ENCODE assay signal across 11 cellular contexts in genomic region chr1:62285984-62286481, GRCh38. TPM values are rescaled to one million over a fixed set of nuclear protein-coding genes. Genes with fewer than 3 reads are reported as not detected.
DNase-seq lines count a peak whose midpoint lies in the region; ATAC-seq, FAIRE-seq and TF ChIP-seq lines count a peak whose summit lies in the region.
"Had no signal": no experiment of that assay in that cellular context is flagged by ENCODE, and none has a peak within 500 bp of the region (broad histone marks: within the 10 kb centered on the region; RNA-seq: fewer than 3 reads in every experiment).

No MANE protein-coding gene starts in this region.

- peak overlapping the region; percentile 73 for H3K4me3 Mint-ChIP-seq in glutamatergic neuron (ENCODE audit: unreplicated experiment)
- no peak overlapping the region for H3K4me3 Mint-ChIP-seq in activated T-helper 1 cell treated with anti-CD3 and anti-CD28 coated beads, Interleukin-12 subunit alpha, Interleukin-12 subunit beta, Interleukin-2, Interleukin-4 antibody, amounts not matched to agents 30 ng/mL and 10 ng/mL and 1 ng/mL, durations not matched to agents 14 hours and 24 hours and 36 hours
- H3K4me3 Mint-ChIP-seq: activated CD4-positive, alpha-beta T cell treated with anti-CD3 and anti-CD28 coated beads for 36 hours; stimulated activated memory B cell treated with anti-CD40 and anti-IgM and Interleukin-4, amounts not matched to agents 10 μg/mL and 1 μg/mL and 100 μg/mL, for 72 hours had no signal

- H3K36me3 Mint-ChIP-seq in glutamatergic neuron (ENCODE audit: unreplicated experiment): peaks cover under 1% of the 10 kb centered on the region
- H3K36me3 Mint-ChIP-seq in activated T-helper 1 cell treated with anti-CD3 and anti-CD28 coated beads, Interleukin-12 subunit alpha, Interleukin-12 subunit beta, Interleukin-2, Interleukin-4 antibody, amounts not matched to agents 30 ng/mL and 10 ng/mL and 1 ng/mL, durations not matched to agents 14 hours and 24 hours and 36 hours (ENCODE audit: low read depth): no peaks in the 10 kb centered on the region
- H3K36me3 Mint-ChIP-seq: stimulated activated memory B cell treated with anti-CD40 and anti-IgM and Interleukin-4, amounts not matched to agents 10 μg/mL and 1 μg/mL and 100 μg/mL, for 72 hours had no signal

- H3K4me2 ChIP-seq in PC-3 (ENCODE audit: low read length): peak overlapping the region; percentile 85
- H3K4me2 ChIP-seq: SK-N-SH had no signal

- intact Hi-C loops in PC-3 (cut with micrococcal nuclease): no loop called here
- intact Hi-C loops in pancreas (cut with DNase I): no loop called here
- intact Hi-C loops in activated T-helper 1 cell treated with anti-CD3 and anti-CD28 coated beads, Interleukin-12 subunit alpha, Interleukin-12 subunit beta, Interleukin-2, Interleukin-4 antibody, amounts not matched to agents 30 ng/mL and 10 ng/mL and 1 ng/mL, durations not matched to agents 14 hours and 24 hours and 36 hours (cut with micrococcal nuclease): no loop called here

- H3K4me1 Mint-ChIP-seq in glutamatergic neuron (ENCODE audit: low read depth, unreplicated experiment): peaks cover 10% of the 10 kb centered on the region
- H3K4me1 Mint-ChIP-seq in activated T-helper 1 cell treated with anti-CD3 and anti-CD28 coated beads, Interleukin-12 subunit alpha, Interleukin-12 subunit beta, Interleukin-2, Interleukin-4 antibody, amounts not matched to agents 30 ng/mL and 10 ng/mL and 1 ng/mL, durations not matched to agents 14 hours and 24 hours and 36 hours (ENCODE audit: low read depth): no peaks in the 10 kb centered on the region
- H3K4me1 Mint-ChIP-seq: activated CD4-positive, alpha-beta T cell treated with anti-CD3 and anti-CD28 coated beads for 36 hours; stimulated activated memory B cell treated with anti-CD40 and anti-IgM and Interleukin-4, amounts not matched to agents 10 μg/mL and 1 μg/mL and 100 μg/mL, for 72 hours had no signal

- FAIRE-seq in pancreas (lab: Jason Lieb, UNC): no peak

- no peaks in the 10 kb centered on the region for H4K20me1 ChIP-seq in PC-3 (ENCODE audit: low read length)

- H3K27ac ChIP-seq in PC-3 (ENCODE audit: low read length) (no peak overlapping the region), pancreas (peak overlapping the region; percentile 16 to 45 (median 18))

- no peaks in the 10 kb centered on the region for H3K27me3 ChIP-seq in PC-3 (ENCODE audit: low read length)
- no peaks in the 10 kb centered on the region for H3K27me3 ChIP-seq in pancreas

- WGBS in pancreas, 2 donors: 9% methylated on average over 15 of the region's 15 CpGs

- ATAC-seq in PC-3: peak; percentile 15; the same call in 1 of the 2 replicates
- peak; percentile 79 to 86 (median 82) for ATAC-seq in pancreas
- no peak for ATAC-seq in HG02588 (IDR thresholded peaks at IDR 0.05; ENCODE audit: unreplicated experiment)
- ATAC-seq in HG03135 (IDR thresholded peaks at IDR 0.05; ENCODE audit: unreplicated experiment): no peak
- no peak for ATAC-seq in HG03457 (IDR thresholded peaks at IDR 0.05; ENCODE audit: unreplicated experiment)
- ATAC-seq: activated CD4-positive, alpha-beta T cell treated with anti-CD3 and anti-CD28 coated beads for 36 hours; stimulated activated memory B cell treated with anti-CD40 and anti-IgM and Interleukin-4, amounts not matched to agents 10 μg/mL and 1 μg/mL and 100 μg/mL, for 72 hours had no signal

- DNase-seq in DMS53 treated with DMSO at 0.1 percent for 48 hours (lab: John Stamatoyannopoulos, UW; ENCODE audit: unreplicated experiment): peak; percentile 57
- peak; percentile 19 for DNase-seq in PC-3
- DNase-seq in glutamatergic neuron: peak; percentile 32
- DNase-seq in pancreas: peak in 3 of 6 donors; percentile 53 to 61 (median 57)
- no peak for DNase-seq in activated T-helper 1 cell treated with anti-CD3 and anti-CD28 coated beads, Interleukin-12 subunit alpha, Interleukin-12 subunit beta, Interleukin-2, Interleukin-4 antibody, amounts not matched to agents 30 ng/mL and 10 ng/mL and 1 ng/mL, durations not matched to agents 14 hours and 24 hours and 36 hours (ENCODE audit: low spot score)
- DNase-seq: activated CD4-positive, alpha-beta T cell treated with anti-CD3 and anti-CD28 coated beads for 36 hours; SK-N-SH had no signal

- H3K4me1 ChIP-seq in PC-3 (ENCODE audit: insufficient read depth, low read length): peaks cover 39% of the 10 kb centered on the region
- H3K4me1 ChIP-seq in pancreas: peaks cover 9 to 26% (median 20%) of the 10 kb centered on the region in 3 donors

- H3F3A ChIP-seq in PC-3 (ENCODE audit: low read length, unreplicated experiment): no peaks in the 10 kb centered on the region

- H3K9me3 ChIP-seq in PC-3 (ENCODE audit: low read length) (no peaks in the 10 kb centered on the region), pancreas (no peaks in the 10 kb centered on the region)
- H3K9me3 ChIP-seq: SK-N-SH had no signal

- H3K27me3 Mint-ChIP-seq in glutamatergic neuron (ENCODE audit: unreplicated experiment): peaks cover 8% of the 10 kb centered on the region
- H3K27me3 Mint-ChIP-seq in activated T-helper 1 cell treated with anti-CD3 and anti-CD28 coated beads, Interleukin-12 subunit alpha, Interleukin-12 subunit beta, Interleukin-2, Interleukin-4 antibody, amounts not matched to agents 30 ng/mL and 10 ng/mL and 1 ng/mL, durations not matched to agents 14 hours and 24 hours and 36 hours (ENCODE audit: insufficient read depth): peaks cover 10% of the 10 kb centered on the region

- peak overlapping the region; percentile 67 for H2AFZ ChIP-seq in PC-3 (ENCODE audit: low read length)

- H3K36me3 ChIP-seq in PC-3 (ENCODE audit: low read depth, low read length): no peaks in the 10 kb centered on the region
- no peaks in the 10 kb centered on the region for H3K36me3 ChIP-seq in pancreas

- H3K9me3 Mint-ChIP-seq in glutamatergic neuron (ENCODE audit: unreplicated experiment): no peaks in the 10 kb centered on the region
- H3K9me3 Mint-ChIP-seq in activated T-helper 1 cell treated with anti-CD3 and anti-CD28 coated beads, Interleukin-12 subunit alpha, Interleukin-12 subunit beta, Interleukin-2, Interleukin-4 antibody, amounts not matched to agents 30 ng/mL and 10 ng/mL and 1 ng/mL, durations not matched to agents 14 hours and 24 hours and 36 hours: no peaks in the 10 kb centered on the region
- H3K9me3 Mint-ChIP-seq: stimulated activated memory B cell treated with anti-CD40 and anti-IgM and Interleukin-4, amounts not matched to agents 10 μg/mL and 1 μg/mL and 100 μg/mL, for 72 hours had no signal

- no peak overlapping the region for H3K27ac Mint-ChIP-seq in glutamatergic neuron (ENCODE audit: unreplicated experiment)
- no peak overlapping the region for H3K27ac Mint-ChIP-seq in activated T-helper 1 cell treated with anti-CD3 and anti-CD28 coated beads, Interleukin-12 subunit alpha, Interleukin-12 subunit beta, Interleukin-2, Interleukin-4 antibody, amounts not matched to agents 30 ng/mL and 10 ng/mL and 1 ng/mL, durations not matched to agents 14 hours and 24 hours and 36 hours
- H3K27ac Mint-ChIP-seq: activated CD4-positive, alpha-beta T cell treated with anti-CD3 and anti-CD28 coated beads for 36 hours; stimulated activated memory B cell treated with anti-CD40 and anti-IgM and Interleukin-4, amounts not matched to agents 10 μg/mL and 1 μg/mL and 100 μg/mL, for 72 hours had no signal

- BruUV-seq in PC-3 (replicated peaks; lab: Mats Ljungman, UMichigan): no TSS peak

- POLR2A ChIA-PET in PC-3 (lab: Charles Lee; ENCODE audit: unreplicated experiment): interaction anchor here (0.7 kb wide), 1 partner anchor 70 kb away, joined by 3 read pairs; no protein-coding TSS in a partner anchor

- H3K79me2 ChIP-seq in PC-3 (ENCODE audit: low read length): no peaks in the 10 kb centered on the region

- H3K9ac ChIP-seq in PC-3 (ENCODE audit: low read length): no peak overlapping the region
- H3K9ac ChIP-seq: SK-N-SH had no signal

- CTCF ChIA-PET in PC-3 (lab: Charles Lee): interaction anchor here (0.6 kb wide), 1 partner anchor 142 kb away, joined by 3 read pairs; no protein-coding TSS in a partner anchor

- no peaks in the 10 kb centered on the region for H3K9me2 ChIP-seq in PC-3 (replicated peaks; ENCODE audit: low read length)
- H3K9me2 ChIP-seq: SK-N-SH had no signal

- TF ChIP-seq CTCF in PC-3 (conservative IDR thresholded peaks at IDR 0.05; ENCODE audit: low read depth, low read length): no peak
- no peak for TF ChIP-seq CTCF in glutamatergic neuron (IDR thresholded peaks at IDR 0.05; ENCODE audit: partially characterized antibody, unreplicated experiment)
- no peak for TF ChIP-seq CTCF in pancreas (IDR thresholded peaks at IDR 0.05)

- peak overlapping the region; percentile 56 for H3K4me3 ChIP-seq in PC-3 (ENCODE audit: low read length)
- peak overlapping the region in 2 of 4 donors; percentile 4 to 26 for H3K4me3 ChIP-seq in pancreas

RNA-seq across cellular contexts. Expression of gene KANK4, which starts 33.2 kb away (rescaled TPM):
- total RNA-seq in PC-3 (2014; rRNA removed): not detected in 2 replicates
- not detected for total RNA-seq in glutamatergic neuron (ENCODE audit: unreplicated experiment)
- 10 to 100 TPM in 2 of 6 donors, 1 to 10 TPM in 4; 7.1 to 12.5 (median 9.1) TPM for total RNA-seq in pancreas
- 1 to 10 TPM; 2.4 to 4.6 TPM for polyA plus RNA-seq in pancreas
- not detected in 2 replicates for total RNA-seq in activated T-helper 1 cell treated with anti-CD3 and anti-CD28 coated beads, Interleukin-12 subunit alpha, Interleukin-12 subunit beta, Interleukin-2, Interleukin-4 antibody, amounts not matched to agents 30 ng/mL and 10 ng/mL and 1 ng/mL, durations not matched to agents 14 hours and 24 hours and 36 hours
- total RNA-seq: activated CD4-positive, alpha-beta T cell treated with anti-CD3 and anti-CD28 coated beads for 36 hours had no signal
- polyA plus RNA-seq: SK-N-SH had no signal

Comparison
In these comparisons a context has a peak if more than half of its experiments do, and no peak if none do; other contexts are left out.
1. ATAC-seq: peak in PC-3 (single experiment) and pancreas (4 of 4); none in HG02588 (single experiment), HG03135 (single experiment) and HG03457 (single experiment).